8 cellular contexts compared by ENCODE assay signal in the genomic region with DNA sequence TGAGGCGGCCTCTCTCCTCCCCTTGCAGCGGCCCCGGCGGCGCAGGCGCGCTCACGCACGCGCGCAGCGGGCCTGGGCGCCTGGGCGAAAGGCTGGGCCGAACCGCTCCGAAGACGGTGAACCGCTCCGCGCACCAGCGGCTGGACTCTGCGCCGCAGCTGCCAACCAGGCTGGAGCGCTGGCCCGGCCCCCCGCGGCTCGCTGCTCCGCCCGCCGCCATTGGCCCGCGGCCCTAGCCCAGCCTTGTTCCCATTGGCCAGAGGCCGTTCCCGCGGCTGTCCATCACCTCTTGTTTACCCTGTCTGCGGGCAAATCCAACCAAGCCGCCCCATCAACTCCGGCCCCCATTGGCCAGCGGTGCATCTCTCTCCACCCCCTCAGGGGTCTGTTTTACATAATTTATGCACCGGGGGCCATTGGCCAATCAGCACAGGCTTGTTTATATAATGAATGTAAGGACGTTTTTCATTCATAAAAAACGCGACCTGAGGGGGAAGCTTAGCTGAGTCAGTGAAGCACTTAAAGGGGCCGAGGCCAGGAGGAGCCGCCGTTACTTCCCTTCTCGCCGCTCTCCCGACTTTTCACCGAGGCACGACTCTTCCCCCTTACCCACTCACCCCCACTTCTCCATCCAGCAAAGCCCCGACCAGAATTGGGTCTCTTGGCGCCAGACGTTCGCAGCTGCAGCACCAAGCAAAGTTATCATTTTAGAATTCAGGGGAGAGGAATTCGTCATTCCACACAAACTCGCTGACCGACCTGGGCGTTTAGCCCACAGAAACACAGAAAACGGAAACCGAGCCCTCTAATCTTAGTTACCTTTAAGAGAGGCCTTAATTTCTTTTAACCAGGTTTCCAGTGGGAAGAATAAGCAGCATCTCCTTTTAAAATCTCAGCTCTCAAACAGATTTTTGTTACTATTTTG.
DNase-seq lines count a peak whose midpoint lies in the region; ATAC-seq lines count a peak whose summit lies in the region.

A gene (minus strand): TSS at position 149 of the 925 bp plus-strand sequence. CDS start 3,221 bp downstream, outside the sequence.

- H3K9me3 ChIP-seq in BLaER1: no peaks in the 10 kb centered on the region

- H3K36me3 ChIP-seq in BLaER1: peaks cover 12% of the 10 kb centered on the region

- H3K4me1 ChIP-seq in BLaER1: peaks cover 78% of the 10 kb centered on the region

- ATAC-seq in GM19328 (IDR thresholded peaks at IDR 0.05; ENCODE audit: unreplicated experiment) (peak; percentile 95), HG03469 (IDR thresholded peaks at IDR 0.05; ENCODE audit: unreplicated experiment) (peak; percentile 84)

- H3K9ac ChIP-seq in BLaER1: peak within 1 kb of the TSS; percentile 89

- peak within 1 kb of the TSS; percentile 97 for H3K4me2 ChIP-seq in BLaER1

- H3K27ac ChIP-seq in BLaER1: peak within 1 kb of the TSS; percentile 92
- H3K27ac ChIP-seq in layer of hippocampus (ENCODE audit: low read depth, low read length): peak within 1 kb of the TSS; percentile 65

- DNase-seq in NCI-H526 treated with DMSO at 0.1 percent for 48 hours (lab: John Stamatoyannopoulos, UW) (peak; percentile 98), cortex of kidney (lab: John Stamatoyannopoulos, UW) (peak; percentile 54)
- DNase-seq in activated CD4-positive, alpha-beta T cell treated with anti-CD3 and anti-CD28 coated beads, Interleukin-2, amount 50 U/mL, for 1 hour: peak; percentile 80
- peak; percentile 69 to 93 (median 82) for DNase-seq in stimulated activated CD4-positive, alpha-beta T cell treated with anti-CD3 and anti-CD28 coated beads, Interleukin-1b, Interleukin-23, amount 100 ng/mL, for 24 hours (ENCODE audit: low read depth in 4 of 4, low spot score in 1 of 4)

- H3K4me3 ChIP-seq in BLaER1: peak within 1 kb of the TSS; percentile 88

- peaks cover 44% of the 10 kb centered on the region for H4K20me1 ChIP-seq in BLaER1

- no peaks in the 10 kb centered on the region for H3K27me3 ChIP-seq in BLaER1
- H3K27me3 ChIP-seq in layer of hippocampus (ENCODE audit: control insufficient read depth, insufficient read depth, low read length): no peaks in the 10 kb centered on the region

Comparison
In these comparisons a context has a peak if more than half of its experiments do, and no peak if none do; other contexts are left out.
1. Peak in every context shown above with its lines: DNase-seq, ATAC-seq, H3K4me3 ChIP-seq and H3K27ac ChIP-seq.